Comparison of ENCODE assay signal across 6 cellular contexts in genomic region chr2:131217238-131217986, GRCh38. TPM values are rescaled to one million over a fixed set of nuclear protein-coding genes. Genes with fewer than 3 reads are reported as not detected.
"Had no signal": no experiment of that assay in that cellular context is flagged by ENCODE, and none has a peak within 500 bp of the region (broad histone marks: within the 10 kb centered on the region; RNA-seq: fewer than 3 reads in every experiment).

No MANE protein-coding gene starts in this region.

RNA-seq across cellular contexts. Expression of gene POTEE, which starts 8.1 kb away (rescaled TPM):
- total RNA-seq: PC-3, Peyer's patch, Right ventricle myocardium inferior, Right ventricle myocardium superior, RPMI7951, SK-MEL-5 had no signal
